In genomic region chr19:10412257-10412977, GRCh38 we compare ENCODE assay signal across 1 cellular context.
TF ChIP-seq lines count a peak whose summit lies in the region.

No MANE protein-coding gene starts in this region.

TF ChIP-seq in GM12878, 131 proteins besides CTCF, POLR2A, EP300 and RAD21 (continued from another document):
- no peak for TF ChIP-seq ZBTB4 (CRISPR knock-in tag; IDR thresholded peaks at IDR 0.05)
- no peak for TF ChIP-seq SIX5 (IDR thresholded peaks at IDR 0.05; ENCODE audit: low read depth, low read length, severe bottlenecking)
- no peak for TF ChIP-seq SMC3 (IDR thresholded peaks at IDR 0.05; ENCODE audit: borderline replicate concordance, low read length)
- TF ChIP-seq BCLAF1 (IDR thresholded peaks at IDR 0.05): no peak
- TF ChIP-seq EED (IDR thresholded peaks at IDR 0.05; ENCODE audit: low read depth): peak; percentile 70; the same call in 1 of the 2 replicates
- TF ChIP-seq EGR1 (IDR thresholded peaks at IDR 0.05; ENCODE audit: borderline replicate concordance in 1 of 2, low read depth in 2 of 2, low read length in 2 of 2): no peak
- no peak for TF ChIP-seq ZBTB33 (IDR thresholded peaks at IDR 0.05)
- TF ChIP-seq SREBF2 (IDR thresholded peaks at IDR 0.05; ENCODE audit: low read length): no peak
- TF ChIP-seq PKNOX1 (IDR thresholded peaks at IDR 0.05): peak; percentile 74
- no peak for TF ChIP-seq ZZZ3 (IDR thresholded peaks at IDR 0.05; ENCODE audit: control insufficient read depth, insufficient read length, low read depth)
- peak; percentile 89 for TF ChIP-seq NR2F1 (conservative IDR thresholded peaks at IDR 0.05)
- TF ChIP-seq NR2C1 (IDR thresholded peaks at IDR 0.05): no peak
